1 cellular context compared by ENCODE assay signal in genomic region chr9:133939386-133939785, GRCh38.
TF ChIP-seq lines count a peak whose summit lies in the region.

No MANE protein-coding gene starts in this region.

TF ChIP-seq in IMR-90, 13 proteins besides CTCF, POLR2A, EP300 and RAD21:
- TF ChIP-seq ELK1 (IDR thresholded peaks at IDR 0.05; ENCODE audit: borderline replicate concordance, low read depth, low read length) (no peak), RCOR1 (IDR thresholded peaks at IDR 0.05; ENCODE audit: insufficient replicate concordance, low read length) (no peak), FOS (IDR thresholded peaks at IDR 0.05; ENCODE audit: low read depth, low read length) (no peak), MAZ (IDR thresholded peaks at IDR 0.05; ENCODE audit: borderline replicate concordance, low read depth, low read length) (no peak), CHD1 (IDR thresholded peaks at IDR 0.05; ENCODE audit: low read depth, low read length) (no peak), RFX5 (IDR thresholded peaks at IDR 0.05; ENCODE audit: low read depth, low read length) (no peak), BHLHE40 (IDR thresholded peaks at IDR 0.05; ENCODE audit: low read depth, low read length) (no peak), MXI1 (IDR thresholded peaks at IDR 0.05; ENCODE audit: borderline replicate concordance, low read depth, low read length) (no peak), SMC3 (IDR thresholded peaks at IDR 0.05; ENCODE audit: low read depth, low read length) (no peak), NFE2L2 (IDR thresholded peaks at IDR 0.05; ENCODE audit: low read depth, low read length) (no peak)
